Comparison of ENCODE assay signal across 26 cellular contexts in genomic region chr16:24771779-24772157, GRCh38. TPM values are rescaled to one million over a fixed set of nuclear protein-coding genes. Genes with fewer than 3 reads are reported as not detected.
DNase-seq lines count a peak whose midpoint lies in the region; ATAC-seq, FAIRE-seq and TF ChIP-seq lines count a peak whose summit lies in the region.
"Had no signal": no experiment of that assay in that cellular context is flagged by ENCODE, and none has a peak within 500 bp of the region (broad histone marks: within the 10 kb centered on the region; RNA-seq: fewer than 3 reads in every experiment).

No MANE protein-coding gene starts in this region.

- ATAC-seq in GM19397 (IDR thresholded peaks at IDR 0.05; ENCODE audit: unreplicated experiment), result no peak
- ATAC-seq: CD8-positive, alpha-beta T cell; T-cell; upper lobe of right lung had no signal

- H3K4me3 ChIP-seq in choroid plexus epithelial cell (ENCODE audit: low read depth, low read length) (no peak overlapping the region), liver (ENCODE audit: low read depth in 1 of 3, low read length in 3 of 3) (no peak overlapping the region), uterus (no peak overlapping the region)
- H3K4me3 ChIP-seq: adrenal gland, coronary artery, esophagus squamous epithelium, upper lobe of right lung had no signal

- POLR2A ChIA-PET in GM10248 (lab: Yijun Ruan, JAX), result no interaction called here

- TF ChIP-seq POLR2A in H54 (IDR thresholded peaks at IDR 0.05; ENCODE audit: low read depth, low read length), result no peak
- no peak for TF ChIP-seq POLR2A in uterus (IDR thresholded peaks at IDR 0.05)

- TF ChIP-seq CTCF in choroid plexus epithelial cell (conservative IDR thresholded peaks at IDR 0.05; ENCODE audit: low read depth, low read length), result no peak
- no peak for TF ChIP-seq CTCF in liver (IDR thresholded peaks at IDR 0.05; ENCODE audit: low read depth, low read length, missing input control)
- no peak for TF ChIP-seq CTCF in GM10248 (IDR thresholded peaks at IDR 0.05; ENCODE audit: control extremely low read depth, extremely low read depth, low read depth, missing control alignments)
- no peak for TF ChIP-seq CTCF in uterus (IDR thresholded peaks at IDR 0.05)

- peak in 1 of 2 donors; percentile 6 for TF ChIP-seq RAD21 in liver (IDR thresholded peaks at IDR 0.05)

- H3K27ac ChIP-seq in liver (ENCODE audit: low read depth in 1 of 2, low read length in 2 of 2), result peak overlapping the region in 1 of 2 donors; percentile 15
- no peak overlapping the region for H3K27ac ChIP-seq in uterus
- H3K27ac ChIP-seq: 22Rv1, coronary artery, esophagus squamous epithelium, upper lobe of right lung had no signal

- intact Hi-C loops in uterus (cut with DNase I; ENCODE audit: low total_unique reads), result no loop called here

- H3K36me3 ChIP-seq in liver (ENCODE audit: control insufficient read depth in 4 of 4, insufficient read depth in 3 of 4, low read depth in 1 of 4, low read length in 3 of 4) (peaks cover 0 to 5% (median under 1%) of the 10 kb centered on the region in 4 donors), uterus (no peaks in the 10 kb centered on the region)
- H3K36me3 ChIP-seq: adrenal gland had no signal

- 50% methylated on average over 1 of the region's 1 CpG for whole genome bisulfite sequencing in liver

- CTCF ChIA-PET in GM10248 (lab: Yijun Ruan, JAX), result no interaction called here

- FAIRE-seq in H54 (lab: Jason Lieb, UNC), result peak; percentile 58
- FAIRE-seq: small intestine had no signal

- H3K27me3 ChIP-seq in liver (ENCODE audit: control insufficient read depth in 4 of 4, insufficient read depth in 4 of 4, low read length in 3 of 4) (no peaks in the 10 kb centered on the region), uterus (no peaks in the 10 kb centered on the region)
- H3K27me3 ChIP-seq: adrenal gland, esophagus squamous epithelium, upper lobe of right lung had no signal

- no peak overlapping the region for H3K9ac ChIP-seq in liver (ENCODE audit: low read depth in 1 of 2, low read length in 2 of 2)

- H3K4me1 ChIP-seq in liver (ENCODE audit: control insufficient read depth in 4 of 4, insufficient read depth in 4 of 4, low read length in 3 of 4), result peaks cover 14 to 31% (median 18%) of the 10 kb centered on the region in 4 donors
- no peaks in the 10 kb centered on the region for H3K4me1 ChIP-seq in uterus
- H3K4me1 ChIP-seq: upper lobe of right lung had no signal

- H3K9me3 ChIP-seq in liver (ENCODE audit: control insufficient read depth in 4 of 4, low read length in 3 of 4), result no peaks in the 10 kb centered on the region
- no peaks in the 10 kb centered on the region for H3K9me3 ChIP-seq in uterus
- H3K9me3 ChIP-seq: adrenal gland, esophagus squamous epithelium, upper lobe of right lung had no signal

- DNase-seq in DMS 273 (lab: John Stamatoyannopoulos, UW; ENCODE audit: unreplicated experiment) (peak; percentile 73), DMS 273 treated with DMSO at 0.1 percent for 48 hours (lab: John Stamatoyannopoulos, UW) (no peak), H54 (ENCODE audit: insufficient read length, low spot score) (no peak), choroid plexus epithelial cell (ENCODE audit: low read depth) (peak; percentile 44), GM10248 (ENCODE audit: extremely low spot score) (no peak), uterus (no peak)
- DNase-seq: activated CD4-positive, alpha-beta T cell treated with anti-CD3 and anti-CD28 coated beads for 48 hours; activated effector memory CD4-positive, alpha-beta T cell treated with anti-CD3 and anti-CD28 coated beads, Interleukin-2, amount 50 U/mL, for 16 hours; CD8-positive, alpha-beta T cell; DMS53; endodermal cell; esophagus squamous epithelium; glutamatergic neuron; H7; kidney glomerular epithelial cell; MV-4-11; NK-92 treated with Interleukin-12 subunit alpha and Interleukin-12 subunit beta, amount 100 ng/mL, for 24 hours; small intestine; stimulated activated CD4-positive, alpha-beta T cell treated with anti-CD3 and anti-CD28 coated beads, Interleukin-1b, Interleukin-23, amount 100 ng/mL, for 48 hours; T-cell; upper lobe of right lung had no signal

TF ChIP-seq in liver, 16 proteins besides CTCF, POLR2A, EP300 and RAD21:
- TF ChIP-seq REST (IDR thresholded peaks at IDR 0.05) (no peak), HNF4A (conservative IDR thresholded peaks at IDR 0.05) (peak in 1 of 2 donors; percentile 7), ZBTB33 (IDR thresholded peaks at IDR 0.05) (peak; percentile 26), SP1 (IDR thresholded peaks at IDR 0.05) (no peak), GABPA (IDR thresholded peaks at IDR 0.05 in 1 of 2, conservative IDR thresholded peaks at IDR 0.05 in 1 of 2) (peak in 1 of 2 donors; percentile 11), RXRA (IDR thresholded peaks at IDR 0.05) (peak in 1 of 2 donors; percentile 13), MAX (IDR thresholded peaks at IDR 0.05) (no peak), YY1 (IDR thresholded peaks at IDR 0.05) (no peak), FOXA1 (IDR thresholded peaks at IDR 0.05) (no peak), TAF1 (conservative IDR thresholded peaks at IDR 0.05) (no peak)
TF ChIP-seq in liver: peak in this region for 4.

RNA-seq across cellular contexts. Expression of gene TNRC6A, which starts 42.3 kb away (rescaled TPM):
- total RNA-seq in liver (10 to 100 TPM; 21.7 to 42.3 TPM), uterus (100 to 1,000 TPM in 1 of 4 donors, 10 to 100 TPM in 3; 22.6 to 109 (median 49.2) TPM)
- polyA plus RNA-seq in liver, result 10 to 100 TPM in 1 of 2 donors, 1 to 10 TPM in 1; 9.3 to 24.0 TPM

Comparison
In these comparisons a context has a peak if more than half of its experiments do, and no peak if none do; other contexts are left out.
1. DNase-seq: peak in DMS 273 (single experiment) and choroid plexus epithelial cell (single experiment); none in DMS 273 treated with DMSO at 0.1 percent for 48 hours (single experiment), H54 (single experiment), GM10248 (single experiment) and uterus (0 of 2).